In genomic region chr14:102280376-102280962, GRCh38 we compare ENCODE assay signal across 13 cellular contexts. TPM values are rescaled to one million over a fixed set of nuclear protein-coding genes. Genes with fewer than 3 reads are reported as not detected.
A peak's percentile ranks its signal among the peaks of the same experiment; 100 is the strongest.
DNase-seq lines count a peak whose midpoint lies in the region; ATAC-seq and TF ChIP-seq lines count a peak whose summit lies in the region.
"Had no signal": no experiment of that assay in that cellular context is flagged by ENCODE, and none has a peak within 500 bp of the region (broad histone marks: within the 10 kb centered on the region; RNA-seq: fewer than 3 reads in every experiment).

No MANE protein-coding gene starts in this region.

- no peaks in the 10 kb centered on the region for H3K79me2 ChIP-seq in trophoblast cell (ENCODE audit: control insufficient read depth, insufficient read depth, low read length, poor library complexity)

- H3K23ac ChIP-seq in trophoblast cell (ENCODE audit: low read length), result no peak overlapping the region

- H2AK5ac ChIP-seq in trophoblast cell (ENCODE audit: low read length), result no peak overlapping the region

- no peak overlapping the region for H3K14ac ChIP-seq in trophoblast cell (ENCODE audit: low read length)

- no peak overlapping the region for H4K12ac ChIP-seq in trophoblast cell (ENCODE audit: low read depth, low read length)

- no peak overlapping the region for H2AFZ ChIP-seq in trophoblast cell (ENCODE audit: insufficient read depth, low read length, poor library complexity)

- H3K4me1 ChIP-seq in trophoblast cell (ENCODE audit: control insufficient read depth in 1 of 2, insufficient read depth in 2 of 2, low read length in 2 of 2) (peaks cover 7 to 16% of the 10 kb centered on the region in 2 experiments), left ventricle myocardium inferior (peaks cover 24% of the 10 kb centered on the region)

- peaks cover 2% of the 10 kb centered on the region for H3K9me3 ChIP-seq in trophoblast cell (ENCODE audit: insufficient read depth, low read depth, low read length)
- H3K9me3 ChIP-seq in left ventricle myocardium inferior (replicated peaks), result no peaks in the 10 kb centered on the region
- H3K9me3 ChIP-seq: neutrophil, testis had no signal

- H3K4me3 ChIP-seq in epithelial cell of proximal tubule (ENCODE audit: low read depth, low read length), result no peak overlapping the region
- H3K4me3 ChIP-seq in trophoblast cell (ENCODE audit: low read depth, low read length), result no peak overlapping the region
- H3K4me3 ChIP-seq in left ventricle myocardium inferior, result no peak overlapping the region
- H3K4me3 ChIP-seq: testis had no signal

- no peak overlapping the region for H4K91ac ChIP-seq in trophoblast cell (ENCODE audit: low read depth, low read length)

- H4K8ac ChIP-seq in trophoblast cell (ENCODE audit: low read depth, low read length), result no peak overlapping the region

- intact Hi-C loops in left ventricle myocardium inferior (cut with micrococcal nuclease), result no loop called here

- H3K79me1 ChIP-seq in trophoblast cell (ENCODE audit: low read length), result no peaks in the 10 kb centered on the region

- H2BK5ac ChIP-seq in trophoblast cell (ENCODE audit: low read depth, low read length, poor library complexity), result no peak overlapping the region

- no peaks in the 10 kb centered on the region for H3K36me3 ChIP-seq in trophoblast cell (ENCODE audit: control insufficient read depth in 1 of 2, insufficient read depth in 2 of 2, low read length in 2 of 2)
- H3K36me3 ChIP-seq in left ventricle myocardium inferior, result peaks cover 17% of the 10 kb centered on the region
- H3K36me3 ChIP-seq: neutrophil had no signal

- no peak overlapping the region for H3K18ac ChIP-seq in trophoblast cell (ENCODE audit: low read length)

- H2BK12ac ChIP-seq in trophoblast cell (ENCODE audit: low read length), result no peak overlapping the region

- ATAC-seq in HG03135 (IDR thresholded peaks at IDR 0.05; ENCODE audit: unreplicated experiment), result no peak

- no peak overlapping the region for H3K4ac ChIP-seq in trophoblast cell (ENCODE audit: low read depth, low read length)

- WGBS in trophoblast cell (ENCODE audit: extremely low coverage, insufficient coverage, insufficient read length), result no CpG with 5 or more reads among the region's 8 CpGs

- no peak overlapping the region for H3K27ac ChIP-seq in trophoblast cell (ENCODE audit: low read depth, low read length)
- H3K27ac ChIP-seq in left ventricle myocardium inferior (replicated peaks), result no peak overlapping the region
- H3K27ac ChIP-seq: testis had no signal

- H2BK120ac ChIP-seq in trophoblast cell (ENCODE audit: insufficient read depth, low read length, poor library complexity), result no peak overlapping the region

- H3K27me3 ChIP-seq in trophoblast cell (ENCODE audit: insufficient read depth, low read length) (no peaks in the 10 kb centered on the region), left ventricle myocardium inferior (ENCODE audit: low read depth) (no peaks in the 10 kb centered on the region)
- H3K27me3 ChIP-seq: neutrophil, testis had no signal

- peak; percentile 100 for DNase-seq in EL
- peak; percentile 89 for DNase-seq in RKO (ENCODE audit: low spot score)
- peak; percentile 49 for DNase-seq in epithelial cell of proximal tubule (ENCODE audit: low read depth)
- peak; percentile 97 to 99 for DNase-seq in trophoblast cell
- DNase-seq in NCI-H748 treated with DMSO at 0.1 percent for 48 hours (lab: John Stamatoyannopoulos, UW), result no peak
- no peak for DNase-seq in D341Med (ENCODE audit: low spot score)
- DNase-seq in left ventricle myocardium inferior, result no peak
- DNase-seq: activated T-cell treated with anti-CD3 and anti-CD28 coated beads, Interleukin-2, amount 50 U/mL, for 24 hours; cortex of kidney; DND-41; testis had no signal

- no peak overlapping the region for H3K9ac ChIP-seq in trophoblast cell (ENCODE audit: low read length)

- H3K4me2 ChIP-seq in trophoblast cell (ENCODE audit: low read length), result no peak overlapping the region

- TF ChIP-seq CTCF in epithelial cell of proximal tubule (conservative IDR thresholded peaks at IDR 0.05; ENCODE audit: low read depth, low read length), result no peak
- no peak for TF ChIP-seq CTCF in left ventricle myocardium inferior (IDR thresholded peaks at IDR 0.05; ENCODE audit: borderline replicate concordance)

RNA-seq across cellular contexts. Expression of gene MOK, which starts 24.5 kb away (rescaled TPM):
- 2.3 and 7.5 TPM in 2 replicates for total RNA-seq in epithelial cell of proximal tubule
- polyA plus RNA-seq in trophoblast cell (2013), result 2.2 and 2.3 TPM in 2 replicates
- 12.2 TPM for total RNA-seq in left ventricle myocardium inferior

RNA-seq across cellular contexts. Expression of gene ZNF839, which starts 39.1 kb away (rescaled TPM):
- 8.2 and 16.9 TPM in 2 replicates for total RNA-seq in epithelial cell of proximal tubule
- 4.2 and 4.8 TPM in 2 replicates for polyA plus RNA-seq in trophoblast cell (2013)
- 6.9 TPM for total RNA-seq in left ventricle myocardium inferior

Comparison
In these comparisons a context has a peak if more than half of its experiments do, and no peak if none do; other contexts are left out.
1. DNase-seq: peak in EL (single experiment), RKO (single experiment), epithelial cell of proximal tubule (single experiment) and trophoblast cell (2 of 2); none in NCI-H748 treated with DMSO at 0.1 percent for 48 hours (single experiment), D341Med (single experiment) and left ventricle myocardium inferior (single experiment).